In genomic region chr3:198079771-198080520, GRCh38 we compare ENCODE assay signal across 8 cellular contexts.
DNase-seq lines count a peak whose midpoint lies in the region; ATAC-seq and TF ChIP-seq lines count a peak whose summit lies in the region.

No MANE protein-coding gene starts in this region.

- no peaks in the 10 kb centered on the region for H3K36me3 ChIP-seq in PC-3 (ENCODE audit: low read depth, low read length)
- H3K36me3 ChIP-seq in adipocyte (ENCODE audit: control insufficient read depth, insufficient read depth, low read length, severe bottlenecking) = no peaks in the 10 kb centered on the region

- ATAC-seq in GM21825 (IDR thresholded peaks at IDR 0.05; ENCODE audit: unreplicated experiment) = peak; percentile 10
- peak; percentile 53 for ATAC-seq in PC-3
- ATAC-seq in HG03039 (IDR thresholded peaks at IDR 0.05; ENCODE audit: unreplicated experiment) = no peak

- H3K79me2 ChIP-seq in PC-3 (ENCODE audit: low read length) = no peaks in the 10 kb centered on the region

- TF ChIP-seq CTCF in CD14-positive monocyte (IDR thresholded peaks at IDR 0.05) (no peak), PC-3 (conservative IDR thresholded peaks at IDR 0.05; ENCODE audit: low read depth, low read length) (no peak)

- no peaks in the 10 kb centered on the region for H3F3A ChIP-seq in PC-3 (ENCODE audit: low read length, unreplicated experiment)

- BruUV-seq in PC-3 (replicated peaks; lab: Mats Ljungman, UMichigan) = no TSS peak

- H3K4me1 ChIP-seq in PC-3 (ENCODE audit: insufficient read depth, low read length) = peaks cover 12% of the 10 kb centered on the region; the same call in 1 of the 2 replicates
- peaks cover 3% of the 10 kb centered on the region for H3K4me1 ChIP-seq in adipocyte (ENCODE audit: control insufficient read depth, insufficient read depth, low read length)

- H3K9me3 ChIP-seq in PC-3 (ENCODE audit: low read length) (no peaks in the 10 kb centered on the region), adipocyte (ENCODE audit: control insufficient read depth, low read length) (no peaks in the 10 kb centered on the region)

- H3K4me2 ChIP-seq in PC-3 (ENCODE audit: low read length) = peak overlapping the region; percentile 83

- peaks cover 26 to 72% (median 45%) of the 10 kb centered on the region in 3 donors for H3K27me3 Mint-ChIP-seq in CD14-positive monocyte (ENCODE audit: low read depth in 3 of 3)

- DNase-seq in CD14-positive monocyte (ENCODE audit: low spot score) (peak; percentile 50), PC-3 (peak; percentile 54), adipocyte (ENCODE audit: low read depth) (peak; percentile 5), dedifferentiated amniotic fluid mesenchymal stem cell (ENCODE audit: extremely low spot score) (no peak)
- peak; percentile 15 to 30 for DNase-seq in stimulated activated CD4-positive, alpha-beta T cell treated with anti-CD3 and anti-CD28 coated beads, Interleukin-12 subunit alpha, Interleukin-12 subunit beta, amount 100 ng/mL, for 24 hours (ENCODE audit: low read depth in 2 of 2)

- H3K4me3 Mint-ChIP-seq in CD14-positive monocyte = peak overlapping the region; percentile 90 to 92

- H3K9ac ChIP-seq in PC-3 (ENCODE audit: low read length) (no peak overlapping the region), adipocyte (ENCODE audit: low read length) (no peak overlapping the region)

- H3K27ac ChIP-seq in PC-3 (ENCODE audit: low read length) = no peak overlapping the region

- H3K4me3 ChIP-seq in PC-3 (ENCODE audit: low read length) = peak overlapping the region; percentile 60; the same call in 1 of the 2 replicates
- peak overlapping the region; percentile 71 for H3K4me3 ChIP-seq in adipocyte (ENCODE audit: low read length)
- peak overlapping the region; percentile 27 for H3K4me3 ChIP-seq in iPS-11a (ENCODE audit: low read depth, low read length)

- H3K9me2 ChIP-seq in PC-3 (replicated peaks; ENCODE audit: low read length) = no peaks in the 10 kb centered on the region

- peaks cover 8% of the 10 kb centered on the region for H3K4me1 Mint-ChIP-seq in CD14-positive monocyte

- peaks cover 2 to 11% (median 7%) of the 10 kb centered on the region in 7 donors for H3K9me3 Mint-ChIP-seq in CD14-positive monocyte

- H2AFZ ChIP-seq in PC-3 (ENCODE audit: low read length) = peak overlapping the region; percentile 75

- no peaks in the 10 kb centered on the region; the same call in 1 of the 2 replicates for H4K20me1 ChIP-seq in PC-3 (ENCODE audit: low read length)

- POLR2A ChIA-PET in PC-3 (lab: Charles Lee; ENCODE audit: unreplicated experiment) = interaction anchor here (0.7 kb wide), 1 partner anchor 29 kb away, joined by 4 read pairs; no protein-coding TSS in a partner anchor

- H3K36me3 Mint-ChIP-seq in CD14-positive monocyte = peaks cover 0 to 7% of the 10 kb centered on the region in 2 donors

- H3K27ac Mint-ChIP-seq in CD14-positive monocyte = peak overlapping the region; percentile 42 to 91 (median 89)

- intact Hi-C loops in CD14-positive monocyte (cut with micrococcal nuclease) = loop anchor here in 1 of 2 donors (10.0 kb wide), 1 partner anchor 115 kb away; the partner anchor contains the start of gene LMLN
- intact Hi-C loops in PC-3 (cut with micrococcal nuclease) = loop anchor here (2.0 kb wide), 1 partner anchor 173 kb away; no protein-coding TSS in a partner anchor

- CTCF ChIA-PET in PC-3 (lab: Charles Lee) = interaction anchor here (1.0 to 1.2 kb wide), 3 partner anchors 8 to 174 kb away, joined by 4 to 7 read pairs (median 6); no protein-coding TSS in a partner anchor

- H3K27me3 ChIP-seq in PC-3 (ENCODE audit: low read length) (peaks cover 74% of the 10 kb centered on the region), adipocyte (replicated peaks; ENCODE audit: control insufficient read depth, insufficient read depth, low read length) (peaks cover 61% of the 10 kb centered on the region)
